ENCODE assay signal across 1 cellular context in genomic region chr3:52480768-52481715, GRCh38.
TF ChIP-seq lines count a peak whose summit lies in the region.

No MANE protein-coding gene starts in this region.

TF ChIP-seq in K562, 482 proteins besides CTCF, POLR2A, EP300 and RAD21:
- TF ChIP-seq CLOCK (CRISPR knock-in tag; IDR thresholded peaks at IDR 0.05; ENCODE audit: borderline replicate concordance) (no peak), RBM15 (IDR thresholded peaks at IDR 0.05; ENCODE audit: insufficient read depth, low read length) (no peak), ATF1 (CRISPR knock-in tag; IDR thresholded peaks at IDR 0.05) (no peak), ATF1 (tag; IDR thresholded peaks at IDR 0.05) (no peak), ZBTB17 (CRISPR knock-in tag; IDR thresholded peaks at IDR 0.05) (no peak), COPS2 (conservative IDR thresholded peaks at IDR 0.05) (no peak), CTCFL (IDR thresholded peaks at IDR 0.05; ENCODE audit: borderline replicate concordance, insufficient read depth, low read depth, low read length, poor library complexity, severe bottlenecking) (no peak), TRIM24 (IDR thresholded peaks at IDR 0.05) (no peak), NR2C1 (IDR thresholded peaks at IDR 0.05) (no peak), NR2C1 (tag; IDR thresholded peaks at IDR 0.05) (no peak), SP2 (IDR thresholded peaks at IDR 0.05; ENCODE audit: extremely low read depth, low read depth, low read length, poor library complexity, severe bottlenecking) (no peak), HDAC6 (IDR thresholded peaks at IDR 0.05; ENCODE audit: low read depth, low read length) (no peak), CTBP1 (IDR thresholded peaks at IDR 0.05; ENCODE audit: borderline replicate concordance) (no peak), NBN (IDR thresholded peaks at IDR 0.05; ENCODE audit: low read depth) (no peak), RFX7 (CRISPR knock-in tag; IDR thresholded peaks at IDR 0.05) (no peak), CBFA2T2 (conservative IDR thresholded peaks at IDR 0.05) (no peak), FOXA1 (IDR thresholded peaks at IDR 0.05; ENCODE audit: borderline replicate concordance) (no peak), MAFG (tag; conservative IDR thresholded peaks at IDR 0.05) (no peak), TAF9B (IDR thresholded peaks at IDR 0.05; ENCODE audit: partially characterized antibody) (no peak)
